ENCODE assay signal across 1 cellular context in the genomic region with DNA sequence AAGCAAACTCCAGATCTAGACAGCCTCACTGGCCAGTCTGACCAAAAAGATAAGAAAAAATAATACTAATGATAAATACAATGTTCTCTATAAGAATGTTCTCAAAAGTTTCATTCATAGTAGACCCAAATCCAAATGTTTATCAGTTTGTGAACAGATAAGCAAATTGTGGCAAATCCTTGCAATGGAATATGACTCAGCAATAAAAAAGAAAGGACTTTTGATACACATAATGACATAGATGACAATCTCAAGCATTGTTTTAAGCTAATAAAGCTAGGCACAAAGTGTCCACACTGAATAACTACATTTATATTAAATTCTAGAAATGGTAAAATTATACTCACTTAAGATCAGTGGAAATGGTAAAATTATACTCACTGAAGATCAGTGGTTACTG.
TF ChIP-seq lines count a peak whose summit lies in the region.

No MANE protein-coding gene starts in this region.

TF ChIP-seq in HepG2, 621 proteins besides CTCF, POLR2A, EP300 and RAD21 (continued from another document):
- TF ChIP-seq, protein P1, sequence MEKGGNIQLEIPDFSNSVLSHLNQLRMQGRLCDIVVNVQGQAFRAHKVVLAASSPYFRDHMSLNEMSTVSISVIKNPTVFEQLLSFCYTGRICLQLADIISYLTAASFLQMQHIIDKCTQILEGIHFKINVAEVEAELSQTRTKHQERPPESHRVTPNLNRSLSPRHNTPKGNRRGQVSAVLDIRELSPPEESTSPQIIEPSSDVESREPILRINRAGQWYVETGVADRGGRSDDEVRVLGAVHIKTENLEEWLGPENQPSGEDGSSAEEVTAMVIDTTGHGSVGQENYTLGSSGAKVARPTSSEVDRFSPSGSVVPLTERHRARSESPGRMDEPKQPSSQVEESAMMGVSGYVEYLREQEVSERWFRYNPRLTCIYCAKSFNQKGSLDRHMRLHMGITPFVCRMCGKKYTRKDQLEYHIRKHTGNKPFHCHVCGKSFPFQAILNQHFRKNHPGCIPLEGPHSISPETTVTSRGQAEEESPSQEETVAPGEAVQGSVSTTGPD (CRISPR knock-in tag; IDR thresholded peaks at IDR 0.05) = no peak
- TF ChIP-seq PLRG1 (conservative IDR thresholded peaks at IDR 0.05) (no peak), MAFF (IDR thresholded peaks at IDR 0.05; ENCODE audit: low read depth, low read length) (peak; percentile 47; the same call in 1 of the 2 replicates), ZNF607 (CRISPR knock-in tag; IDR thresholded peaks at IDR 0.05; ENCODE audit: borderline replicate concordance) (no peak)
- TF ChIP-seq, protein P2, sequence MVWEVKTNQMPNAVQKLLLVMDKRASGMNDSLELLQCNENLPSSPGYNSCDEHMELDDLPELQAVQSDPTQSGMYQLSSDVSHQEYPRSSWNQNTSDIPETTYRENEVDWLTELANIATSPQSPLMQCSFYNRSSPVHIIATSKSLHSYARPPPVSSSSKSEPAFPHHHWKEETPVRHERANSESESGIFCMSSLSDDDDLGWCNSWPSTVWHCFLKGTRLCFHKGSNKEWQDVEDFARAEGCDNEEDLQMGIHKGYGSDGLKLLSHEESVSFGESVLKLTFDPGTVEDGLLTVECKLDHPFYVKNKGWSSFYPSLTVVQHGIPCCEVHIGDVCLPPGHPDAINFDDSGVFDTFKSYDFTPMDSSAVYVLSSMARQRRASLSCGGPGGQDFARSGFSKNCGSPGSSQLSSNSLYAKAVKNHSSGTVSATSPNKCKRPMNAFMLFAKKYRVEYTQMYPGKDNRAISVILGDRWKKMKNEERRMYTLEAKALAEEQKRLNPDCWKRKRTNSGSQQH (CRISPR knock-in tag; IDR thresholded peaks at IDR 0.05; ENCODE audit: low read depth) = no peak
- TF ChIP-seq, protein P3, sequence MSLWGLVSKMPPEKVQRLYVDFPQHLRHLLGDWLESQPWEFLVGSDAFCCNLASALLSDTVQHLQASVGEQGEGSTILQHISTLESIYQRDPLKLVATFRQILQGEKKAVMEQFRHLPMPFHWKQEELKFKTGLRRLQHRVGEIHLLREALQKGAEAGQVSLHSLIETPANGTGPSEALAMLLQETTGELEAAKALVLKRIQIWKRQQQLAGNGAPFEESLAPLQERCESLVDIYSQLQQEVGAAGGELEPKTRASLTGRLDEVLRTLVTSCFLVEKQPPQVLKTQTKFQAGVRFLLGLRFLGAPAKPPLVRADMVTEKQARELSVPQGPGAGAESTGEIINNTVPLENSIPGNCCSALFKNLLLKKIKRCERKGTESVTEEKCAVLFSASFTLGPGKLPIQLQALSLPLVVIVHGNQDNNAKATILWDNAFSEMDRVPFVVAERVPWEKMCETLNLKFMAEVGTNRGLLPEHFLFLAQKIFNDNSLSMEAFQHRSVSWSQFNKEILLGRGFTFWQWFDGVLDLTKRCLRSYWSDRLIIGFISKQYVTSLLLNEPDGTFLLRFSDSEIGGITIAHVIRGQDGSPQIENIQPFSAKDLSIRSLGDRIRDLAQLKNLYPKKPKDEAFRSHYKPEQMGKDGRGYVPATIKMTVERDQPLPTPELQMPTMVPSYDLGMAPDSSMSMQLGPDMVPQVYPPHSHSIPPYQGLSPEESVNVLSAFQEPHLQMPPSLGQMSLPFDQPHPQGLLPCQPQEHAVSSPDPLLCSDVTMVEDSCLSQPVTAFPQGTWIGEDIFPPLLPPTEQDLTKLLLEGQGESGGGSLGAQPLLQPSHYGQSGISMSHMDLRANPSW (CRISPR knock-in tag; IDR thresholded peaks at IDR 0.05; ENCODE audit: borderline replicate concordance) = no peak
